10 cellular contexts compared by ENCODE assay signal in genomic region chr10:81959016-81959415, GRCh38.
"Had no signal": no experiment of that assay in that cellular context is flagged by ENCODE, and none has a peak within 500 bp of the region (broad histone marks: within the 10 kb centered on the region; RNA-seq: fewer than 3 reads in every experiment).

No MANE protein-coding gene starts in this region.

- H3K27ac Mint-ChIP-seq: H9, HFFc6 had no signal

- H3K4me3 Mint-ChIP-seq: H9, HFFc6 had no signal

- H3K9me3 ChIP-seq: HAP-1 had no signal

- H3K9me3 Mint-ChIP-seq: H9 had no signal

- H3K4me3 ChIP-seq: GM23248, HAP-1 had no signal

- H3K9ac ChIP-seq: GM23248 had no signal

- H3K36me3 ChIP-seq: HAP-1 had no signal

- H3K27ac ChIP-seq: GM23248 had no signal

- H2AFZ ChIP-seq: GM23248 had no signal

- DNase-seq: GM23248, GOT3, H7, H9, HCEC 1CT, HFFc6 had no signal

- ATAC-seq: HCT116 had no signal

- FAIRE-seq: H1, H54 had no signal

- H3K4me1 ChIP-seq: HAP-1 had no signal
